8 cellular contexts compared by ENCODE assay signal in genomic region chr3:135966349-135966695, GRCh38. TPM values are rescaled to one million over a fixed set of nuclear protein-coding genes. Genes with fewer than 3 reads are reported as not detected.
DNase-seq lines count a peak whose midpoint lies in the region; ATAC-seq and TF ChIP-seq lines count a peak whose summit lies in the region.

No MANE protein-coding gene starts in this region.

- TF ChIP-seq CTCF in AG10803 (conservative IDR thresholded peaks at IDR 0.05; ENCODE audit: low read length) (no peak), RWPE1 (conservative IDR thresholded peaks at IDR 0.05; ENCODE audit: low read depth) (no peak), epithelial cell of proximal tubule (conservative IDR thresholded peaks at IDR 0.05; ENCODE audit: low read depth, low read length) (no peak), nephron (IDR thresholded peaks at IDR 0.05; ENCODE audit: unreplicated experiment in 3 of 3) (no peak)

- peak overlapping the region; percentile 80 for H3K4me3 ChIP-seq in AG10803 (ENCODE audit: low read length)
- H3K4me3 ChIP-seq in epithelial cell of proximal tubule (ENCODE audit: low read depth, low read length), result peak overlapping the region; percentile 85

- ATAC-seq in GM21390 (IDR thresholded peaks at IDR 0.05; ENCODE audit: unreplicated experiment) (peak; percentile 10), HG03520 (IDR thresholded peaks at IDR 0.05; ENCODE audit: unreplicated experiment) (no peak)

- peak overlapping the region; percentile 93 to 97 (median 97) for H3K27ac Mint-ChIP-seq in nephron

- H3K27me3 Mint-ChIP-seq in nephron (ENCODE audit: low read depth), result no peaks in the 10 kb centered on the region

- POLR2A ChIA-PET in RWPE1 (lab: Yijun Ruan, JAX; ENCODE audit: low non-redundant PET), result no interaction called here

- H3K4me1 Mint-ChIP-seq in nephron, result peaks cover 27% of the 10 kb centered on the region

- CTCF ChIA-PET in RWPE1 (lab: Yijun Ruan, JAX), result interaction anchor here (0.6 to 0.7 kb wide), 2 partner anchors 76 to 905 kb away, joined by 3 read pairs; no protein-coding TSS in a partner anchor

- peaks cover 9% of the 10 kb centered on the region for H3K9me3 Mint-ChIP-seq in nephron

- H3K4me3 Mint-ChIP-seq in nephron, result peak overlapping the region; percentile 91 to 96 (median 93)

- DNase-seq in AG10803 (ENCODE audit: low read depth) (no peak), RWPE1 (ENCODE audit: low spot score) (no peak), epithelial cell of proximal tubule (ENCODE audit: low read depth) (no peak), NCI-H2196 (lab: John Stamatoyannopoulos, UW; ENCODE audit: unreplicated experiment) (no peak)
- no peak for DNase-seq in stimulated activated CD4-positive, alpha-beta T cell treated with anti-CD3 and anti-CD28 coated beads, Interleukin-2, amount 100 ng/mL, for 24 hours

- H3K27ac ChIP-seq in RWPE1, result peak overlapping the region; percentile 84

- peaks cover 18% of the 10 kb centered on the region for H3K36me3 Mint-ChIP-seq in nephron (ENCODE audit: low read depth)

RNA-seq across cellular contexts. Expression of gene PPP2R3A, which starts 0.8 kb away (rescaled TPM):
- total RNA-seq in epithelial cell of proximal tubule, result 13.2 and 25.9 TPM in 2 replicates
